8 cellular contexts compared by ENCODE assay signal in genomic region chr1:167713330-167714081, GRCh38. TPM values are rescaled to one million over a fixed set of nuclear protein-coding genes. Genes with fewer than 3 reads are reported as not detected.
DNase-seq lines count a peak whose midpoint lies in the region; ATAC-seq, FAIRE-seq and TF ChIP-seq lines count a peak whose summit lies in the region.

No MANE protein-coding gene starts in this region.

- H3K27ac Mint-ChIP-seq in activated CD4-positive, alpha-beta memory T cell treated with anti-CD3 and anti-CD28 coated beads, Interleukin-2, amount 10 ng/mL, durations not matched to agents 7 days and 5 days, result peak overlapping the region; percentile 69

- POLR2A ChIA-PET in A673 (lab: Charles Lee; ENCODE audit: low non-redundant PET), result interaction anchor here (0.6 kb wide), 1 partner anchor 157 kb away, joined by 10 read pairs; no protein-coding TSS in a partner anchor
- POLR2A ChIA-PET in activated CD4-positive, alpha-beta memory T cell treated with anti-CD3 and anti-CD28 coated beads, Interleukin-2, amount 10 ng/mL, durations not matched to agents 7 days and 5 days (lab: Charles Lee), result interaction anchor here (0.6 to 5.2 kb wide), 9 partner anchors 9 to 222 kb away, joined by 3 to 67 read pairs (median 4); partner anchors contain the start of genes DCAF6 and MPC2

- peak overlapping the region; percentile 84 for H3K4me3 Mint-ChIP-seq in activated CD4-positive, alpha-beta memory T cell treated with anti-CD3 and anti-CD28 coated beads, Interleukin-2, amount 10 ng/mL, durations not matched to agents 7 days and 5 days

- H3K27ac ChIP-seq in A673 (ENCODE audit: low read depth, low read length, poor library complexity, severe bottlenecking), result peak overlapping the region; percentile 92
- peak overlapping the region; percentile 97 for H3K27ac ChIP-seq in fibroblast of lung (ENCODE audit: insufficient read depth, low read length)
- H3K27ac ChIP-seq in pancreas, result peak overlapping the region; percentile 17 to 87 (median 78)

- ATAC-seq in pancreas, result peak; percentile 0 to 6 (median 4)

- peak overlapping the region; percentile 89 for H3K4me2 ChIP-seq in fibroblast of lung (ENCODE audit: extremely low read depth, insufficient read depth, low read length)

- H3K79me2 ChIP-seq in fibroblast of lung (ENCODE audit: control insufficient read depth, insufficient read depth, low read length), result no peaks in the 10 kb centered on the region

- CTCF ChIA-PET in A673 (lab: Charles Lee), result interaction anchor here (0.6 kb wide), 1 partner anchor 102 kb away, joined by 9 read pairs; no protein-coding TSS in a partner anchor
- CTCF ChIA-PET in activated CD4-positive, alpha-beta memory T cell treated with anti-CD3 and anti-CD28 coated beads, Interleukin-2, amount 10 ng/mL, durations not matched to agents 7 days and 5 days (lab: Charles Lee), result interaction anchor here (0.5 to 3.7 kb wide), 4 partner anchors 9 to 369 kb away, joined by 3 to 14 read pairs (median 4); no protein-coding TSS in a partner anchor

- no peaks in the 10 kb centered on the region for H3K9me3 Mint-ChIP-seq in activated CD4-positive, alpha-beta memory T cell treated with anti-CD3 and anti-CD28 coated beads, Interleukin-2, amount 10 ng/mL, durations not matched to agents 7 days and 5 days

- H3K4me3 ChIP-seq in A673 (ENCODE audit: low read depth, low read length, poor library complexity, severe bottlenecking), result peak overlapping the region; percentile 67
- peak overlapping the region; percentile 80 to 96 (median 89) for H3K4me3 ChIP-seq in fibroblast of lung (replicated peaks in 1 of 4; ENCODE audit: control extremely low read depth in 1 of 4, insufficient read depth in 1 of 4, low read depth in 3 of 4, low read length in 4 of 4)
- peak overlapping the region; percentile 47 to 68 (median 62) for H3K4me3 ChIP-seq in pancreas

- H3K9me3 ChIP-seq in A673 (ENCODE audit: low read depth, low read length, poor library complexity, severe bottlenecking), result no peaks in the 10 kb centered on the region
- no peaks in the 10 kb centered on the region for H3K9me3 ChIP-seq in fibroblast of lung (ENCODE audit: control insufficient read depth, insufficient read depth, low read depth, low read length)
- no peaks in the 10 kb centered on the region for H3K9me3 ChIP-seq in pancreas

- peaks cover 7% of the 10 kb centered on the region for H3K27me3 Mint-ChIP-seq in activated CD4-positive, alpha-beta memory T cell treated with anti-CD3 and anti-CD28 coated beads, Interleukin-2, amount 10 ng/mL, durations not matched to agents 7 days and 5 days

- H3K36me3 ChIP-seq in A673 (ENCODE audit: insufficient read depth, low read length, poor library complexity, severe bottlenecking), result no peaks in the 10 kb centered on the region
- H3K36me3 ChIP-seq in fibroblast of lung (ENCODE audit: control insufficient read depth, insufficient read depth, low read length), result no peaks in the 10 kb centered on the region
- H3K36me3 ChIP-seq in pancreas, result no peaks in the 10 kb centered on the region

- DNase-seq in A673 (ENCODE audit: low spot score) (no peak), HT-29 (ENCODE audit: low spot score) (peak; percentile 26), fibroblast of lung (ENCODE audit: low read depth in 2 of 2) (peak; percentile 37 to 43), pancreas (peak; percentile 23 to 82 (median 46)), NCI-H1092 treated with DMSO at 0.1 percent for 48 hours (lab: John Stamatoyannopoulos, UW) (no peak), GDM1 (lab: John Stamatoyannopoulos, UW) (no peak), GM20000 (ENCODE audit: low spot score) (no peak)
- DNase-seq in activated CD4-positive, alpha-beta memory T cell treated with anti-CD3 and anti-CD28 coated beads, Interleukin-2, amount 10 ng/mL, durations not matched to agents 7 days and 5 days, result peak; percentile 24

- H3K9ac ChIP-seq in fibroblast of lung (ENCODE audit: insufficient read depth, low read length), result peak overlapping the region; percentile 96

- WGBS in pancreas, 2 donors, result 11 to 12% methylated on average over 29 to 31 of the region's 31 CpGs

- no peaks in the 10 kb centered on the region for H3K27me3 ChIP-seq in A673 (replicated peaks; ENCODE audit: insufficient read depth, low read depth, low read length, poor library complexity)
- H3K27me3 ChIP-seq in fibroblast of lung (ENCODE audit: control insufficient read depth, insufficient read depth, low read length), result no peaks in the 10 kb centered on the region
- H3K27me3 ChIP-seq in pancreas, result no peaks in the 10 kb centered on the region

- BruUV-seq in A673 (replicated peaks; lab: Mats Ljungman, UMichigan), result no TSS peak

- peak overlapping the region; percentile 92 for H2AFZ ChIP-seq in fibroblast of lung (ENCODE audit: low read length)

- H3K4me1 ChIP-seq in A673 (ENCODE audit: insufficient read depth, low read length, poor library complexity, severe bottlenecking) (no peaks in the 10 kb centered on the region), fibroblast of lung (ENCODE audit: control insufficient read depth, extremely low read depth, insufficient read depth, low read length) (no peaks in the 10 kb centered on the region), pancreas (no peaks in the 10 kb centered on the region)

- no peaks in the 10 kb centered on the region for H4K20me1 ChIP-seq in fibroblast of lung (ENCODE audit: control insufficient read depth, extremely low read depth, insufficient read depth, low read length)

- H3K4me1 Mint-ChIP-seq in activated CD4-positive, alpha-beta memory T cell treated with anti-CD3 and anti-CD28 coated beads, Interleukin-2, amount 10 ng/mL, durations not matched to agents 7 days and 5 days, result peaks cover 36% of the 10 kb centered on the region

- no peak for FAIRE-seq in pancreas (lab: Jason Lieb, UNC)

- intact Hi-C loops in A673 (cut with micrococcal nuclease; ENCODE audit: unreplicated experiment) (loop anchor here (2.0 to 10.0 kb wide), 3 partner anchors 89 to 1889 kb away; partner anchors contain the start of genes DCAF6, MPC2 and UCK2), pancreas (cut with DNase I) (no loop called here)

- H3K36me3 Mint-ChIP-seq in activated CD4-positive, alpha-beta memory T cell treated with anti-CD3 and anti-CD28 coated beads, Interleukin-2, amount 10 ng/mL, durations not matched to agents 7 days and 5 days (ENCODE audit: low read depth), result peaks cover 7% of the 10 kb centered on the region

- no peak for TF ChIP-seq CTCF in A673 (conservative IDR thresholded peaks at IDR 0.05; ENCODE audit: low read depth, low read length)
- no peak for TF ChIP-seq CTCF in fibroblast of lung (conservative IDR thresholded peaks at IDR 0.05 in 1 of 2, IDR thresholded peaks at IDR 0.05 in 1 of 2; ENCODE audit: low read depth in 1 of 2, low read length in 2 of 2)
- no peak for TF ChIP-seq CTCF in pancreas (IDR thresholded peaks at IDR 0.05)
- no peak for TF ChIP-seq CTCF in GM20000 (IDR thresholded peaks at IDR 0.05; ENCODE audit: extremely low read depth, missing control alignments)

RNA-seq across cellular contexts. Expression of gene MPZL1, which starts 8.3 kb away (rescaled TPM):
- total RNA-seq in A673 (2021) (87.8 and 90.4 TPM in 2 replicates), fibroblast of lung (81.4 and 86.8 TPM in 2 replicates), pancreas (10 to 100 TPM; 17.3 to 46.6 (median 23.5) TPM)
- 42.3 and 55.1 TPM in 2 replicates for total RNA-seq in HT-29 (2014; rRNA removed; shearing (Covaris generic))
- 10 to 100 TPM; 17.4 to 19.0 TPM for total RNA-seq in activated CD4-positive, alpha-beta memory T cell treated with anti-CD3 and anti-CD28 coated beads, Interleukin-2, amount 10 ng/mL, durations not matched to agents 7 days and 5 days
- polyA plus RNA-seq in fibroblast of lung (105 and 158 TPM in 2 replicates), pancreas (1 to 10 TPM; 6.3 to 9.3 TPM)
- polyA plus RNA-seq in fibroblast of lung (2012), result 93.6 and 132 TPM in 2 replicates
- polyA minus RNA-seq in fibroblast of lung (ENCODE audit: low replicate concordance), result 43.0 and 45.3 TPM in 2 replicates

Comparison
In these comparisons a context has a peak if more than half of its experiments do, and no peak if none do; other contexts are left out.
1. DNase-seq: peak in HT-29 (single experiment), activated CD4-positive, alpha-beta memory T cell treated with anti-CD3 and anti-CD28 coated beads, Interleukin-2, amount 10 ng/mL, durations not matched to agents 7 days and 5 days (single experiment), fibroblast of lung (2 of 2) and pancreas (6 of 6); none in A673 (single experiment), NCI-H1092 treated with DMSO at 0.1 percent for 48 hours (single experiment), GDM1 (single experiment) and GM20000 (single experiment).
2. Peak in every context shown above with its lines, with median percentiles within 50 percentile points of each other: H3K27ac ChIP-seq and H3K4me3 ChIP-seq.